In the genomic region with DNA sequence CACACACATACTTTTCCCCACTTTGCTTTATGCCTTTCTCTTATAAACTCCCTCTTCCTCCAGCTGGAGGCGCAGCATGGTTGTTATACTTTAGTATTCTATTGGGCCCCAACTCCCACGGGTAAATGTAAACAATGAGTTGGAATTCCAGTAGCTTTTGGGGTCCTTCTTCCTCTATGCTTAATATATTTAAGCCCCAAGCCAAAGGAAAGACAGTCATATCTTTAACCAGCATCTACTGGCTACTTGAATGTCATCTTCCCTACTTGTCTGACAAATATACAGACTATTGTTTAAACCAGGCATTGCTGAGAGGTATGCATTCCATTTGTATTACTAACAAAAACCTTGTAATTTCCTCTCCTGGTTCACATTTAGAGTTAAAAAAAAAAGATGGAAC, we compare ENCODE assay signal across 11 cellular contexts.
DNase-seq lines count a peak whose midpoint lies in the region; ATAC-seq and TF ChIP-seq lines count a peak whose summit lies in the region.
"Had no signal": no experiment of that assay in that cellular context is flagged by ENCODE, and none has a peak within 500 bp of the region (broad histone marks: within the 10 kb centered on the region; RNA-seq: fewer than 3 reads in every experiment).

No MANE protein-coding gene starts in this region.

- H2AFZ ChIP-seq in HCT116 (ENCODE audit: low read depth, low read length, poor library complexity, severe bottlenecking), result no peak overlapping the region

- H3K9ac ChIP-seq in HCT116 (ENCODE audit: low read length), result no peak overlapping the region
- H3K9ac ChIP-seq: BLaER1 had no signal

- CTCF ChIA-PET in HCT116 (lab: Charles Lee), result no interaction called here

- TF ChIP-seq CTCF in HCT116 (IDR thresholded peaks at IDR 0.05 in 2 of 3, conservative IDR thresholded peaks at IDR 0.05 in 1 of 3; ENCODE audit: borderline replicate concordance in 1 of 3, insufficient read depth in 1 of 3, low read depth in 2 of 3, low read length in 2 of 3), result peak; percentile 11 to 54 (median 36); a peak in 4 of 6 replicates
- TF ChIP-seq CTCF in BE2C (IDR thresholded peaks at IDR 0.05; ENCODE audit: low read depth, low read length), result no peak

- H3K27ac ChIP-seq in HCT116 (ENCODE audit: low read depth, low read length), result no peak overlapping the region
- H3K27ac ChIP-seq: BLaER1 had no signal

- H3K9me3 ChIP-seq in HCT116 (ENCODE audit: control insufficient read depth in 1 of 2, insufficient read depth in 1 of 2, low read depth in 1 of 2, low read length in 2 of 2) (no peaks in the 10 kb centered on the region), BE2C (no peaks in the 10 kb centered on the region)
- H3K9me3 ChIP-seq: BLaER1 had no signal

- intact Hi-C loops in HCT116 (cut with micrococcal nuclease), result no loop called here

- peak overlapping the region; percentile 39 for H3K4me2 ChIP-seq in HCT116 (ENCODE audit: low read length)
- H3K4me2 ChIP-seq: BLaER1 had no signal

- no peak for TF ChIP-seq POLR2A in HCT116 (IDR thresholded peaks at IDR 0.05; ENCODE audit: borderline replicate concordance, extremely low read depth, insufficient read depth, insufficient read length)

- BruUV-seq in HCT116 (replicated peaks; lab: Mats Ljungman, UMichigan), result no TSS peak

- peak; percentile 78 for DNase-seq in A172 (ENCODE audit: low spot score)
- DNase-seq in HCT116 (ENCODE audit: low read depth, low spot score), result no peak
- peak; percentile 7 for DNase-seq in T1000 (lab: John Stamatoyannopoulos, UW)
- DNase-seq in glomerular endothelial cell (ENCODE audit: extremely low read depth, low read depth, low spot score), result peak; percentile 83
- no peak for DNase-seq in KBM-7
- no peak for DNase-seq in cortex of kidney (lab: John Stamatoyannopoulos, UW)
- DNase-seq in stimulated activated CD4-positive, alpha-beta T cell treated with anti-CD3 and anti-CD28 coated beads, Interleukin-2, amount 100 ng/mL, for 48 hours, result no peak
- no peak for DNase-seq in BE2C
- DNase-seq: activated B cell treated with CpG ODN at 0.5 μM for 24 hours, NCI-H1048 had no signal

- TF ChIP-seq RAD21 in HCT116 (IDR thresholded peaks at IDR 0.05; ENCODE audit: low read depth), result peak; percentile 39

- RAD21 ChIA-PET in HCT116 (lab: Charles Lee; ENCODE audit: low non-redundant PET in 1 of 2, low total read pairs in 2 of 2, uncharacterized antibody in 2 of 2, unreplicated experiment in 2 of 2), result no interaction called here

- peak; percentile 80 for ATAC-seq in HCT116

- H3K79me2 ChIP-seq in HCT116 (ENCODE audit: insufficient read depth, low read length), result no peaks in the 10 kb centered on the region

- no peaks in the 10 kb centered on the region for H3K9me2 ChIP-seq in HCT116 (ENCODE audit: insufficient read depth)

- H4K20me1 ChIP-seq in HCT116 (ENCODE audit: insufficient read depth), result no peaks in the 10 kb centered on the region
- H4K20me1 ChIP-seq: BLaER1 had no signal

- no peaks in the 10 kb centered on the region for H3K27me3 ChIP-seq in HCT116 (ENCODE audit: insufficient read depth, low read length)
- H3K27me3 ChIP-seq in BE2C, result no peaks in the 10 kb centered on the region
- H3K27me3 ChIP-seq: BLaER1 had no signal

- in situ Hi-C loops in KBM-7 (cut with MboI; ENCODE audit: low pct_unique_long_range_greater_than_20kb, low sequenced_read_pairs), result no loop called here

- POLR2A ChIA-PET in HCT116 (lab: Charles Lee), result no interaction called here

- H3K4me3 ChIP-seq in HCT116 (replicated peaks in 1 of 2; ENCODE audit: low read depth in 1 of 2, low read length in 2 of 2) (no peak overlapping the region), BE2C (ENCODE audit: low read depth, low read length) (no peak overlapping the region)
- H3K4me3 ChIP-seq: BLaER1 had no signal

- H3K36me3 ChIP-seq in HCT116 (ENCODE audit: control insufficient read depth in 1 of 2, insufficient read depth in 2 of 2, low read length in 2 of 2) (no peaks in the 10 kb centered on the region), BE2C (peaks cover 3% of the 10 kb centered on the region)

- H3K4me1 ChIP-seq in HCT116 (ENCODE audit: control insufficient read depth in 1 of 2, insufficient read depth in 2 of 2, low read length in 2 of 2) (peaks cover 6 to 11% of the 10 kb centered on the region in 2 experiments; a peak in 2 of 4 replicates), BE2C (no peaks in the 10 kb centered on the region)
- H3K4me1 ChIP-seq: BLaER1 had no signal

TF ChIP-seq in HCT116, 20 proteins besides CTCF, POLR2A, EP300 and RAD21:
- TF ChIP-seq ZNF274 (IDR thresholded peaks at IDR 0.05; ENCODE audit: low read depth, low read length), result no peak
- peak; percentile 34; the same call in 1 of the 2 replicates for TF ChIP-seq FOSL1 (IDR thresholded peaks at IDR 0.05; ENCODE audit: low read depth)

Comparison
In these comparisons a context has a peak if more than half of its experiments do, and no peak if none do; other contexts are left out.
1. DNase-seq: peak in A172 (single experiment), T1000 (single experiment) and glomerular endothelial cell (single experiment); none in HCT116 (single experiment), KBM-7 (single experiment), cortex of kidney (single experiment), stimulated activated CD4-positive, alpha-beta T cell treated with anti-CD3 and anti-CD28 coated beads, Interleukin-2, amount 100 ng/mL, for 48 hours (0 of 2) and BE2C (single experiment).